Comparison of ENCODE assay signal across 19 cellular contexts in the genomic region with DNA sequence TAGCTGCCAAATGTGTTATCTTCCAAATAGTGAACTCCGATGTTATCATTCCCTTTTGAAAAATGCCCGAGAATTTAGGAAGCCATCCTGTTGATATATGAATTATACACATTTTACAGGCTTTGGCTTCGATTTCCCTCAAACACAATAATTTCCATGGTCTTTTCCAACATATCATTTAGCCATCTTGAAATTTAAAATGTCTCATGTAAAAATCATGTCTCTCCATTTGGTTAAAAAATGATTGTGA.
DNase-seq lines count a peak whose midpoint lies in the region; TF ChIP-seq lines count a peak whose summit lies in the region.
"Had no signal": no experiment of that assay in that cellular context is flagged by ENCODE, and none has a peak within 500 bp of the region (broad histone marks: within the 10 kb centered on the region; RNA-seq: fewer than 3 reads in every experiment).

No MANE protein-coding gene starts in this region.

- H3K36me3 ChIP-seq in ACC112 (ENCODE audit: insufficient read depth, low read length), result no peaks in the 10 kb centered on the region
- H3K36me3 ChIP-seq in fibroblast of lung (ENCODE audit: control insufficient read depth, insufficient read depth, low read length), result no peaks in the 10 kb centered on the region
- H3K36me3 ChIP-seq in suprapubic skin, result no peaks in the 10 kb centered on the region
- H3K36me3 ChIP-seq: BE2C had no signal

- DNase-seq in HFFc6 (no peak), fibroblast of lung (ENCODE audit: low read depth in 2 of 2) (no peak), suprapubic skin (ENCODE audit: low spot score in 2 of 2) (no peak), AG08396 (ENCODE audit: low spot score) (no peak), middle frontal gyrus (ENCODE audit: extremely low spot score, low spot score) (no peak), MCF 10A (ENCODE audit: unreplicated experiment) (no peak)
- DNase-seq: 8988T; BE2C; C1 segment of cervical spinal cord; CD4-positive, CD25-positive, alpha-beta regulatory T cell; CD8-positive, alpha-beta memory T cell; COR-L47; DMS 273 treated with DMSO at 0.1 percent for 48 hours; DMS53; DND-41; EL; H9 had no signal

- intact Hi-C loops in MCF 10A (cut with micrococcal nuclease), result no loop called here

- TF ChIP-seq EP300 in suprapubic skin (IDR thresholded peaks at IDR 0.05), result no peak

- TF ChIP-seq CTCF in HFFc6 (IDR thresholded peaks at IDR 0.05), result no peak
- no peak for TF ChIP-seq CTCF in fibroblast of lung (conservative IDR thresholded peaks at IDR 0.05 in 1 of 2, IDR thresholded peaks at IDR 0.05 in 1 of 2; ENCODE audit: low read depth in 1 of 2, low read length in 2 of 2)
- TF ChIP-seq CTCF in suprapubic skin (IDR thresholded peaks at IDR 0.05), result no peak
- no peak for TF ChIP-seq CTCF in MCF 10A (IDR thresholded peaks at IDR 0.05; ENCODE audit: unreplicated experiment)

- BruUV-seq in MCF 10A (replicated peaks; lab: Mats Ljungman, UMichigan), result no TSS peak

- no peaks in the 10 kb centered on the region for H4K20me1 ChIP-seq in fibroblast of lung (ENCODE audit: control insufficient read depth, extremely low read depth, insufficient read depth, low read length)

- POLR2A ChIA-PET in MCF 10A (lab: Yijun Ruan, JAX), result no interaction called here

- no peaks in the 10 kb centered on the region for H3K9me3 Mint-ChIP-seq in HFFc6
- peaks cover 13% of the 10 kb centered on the region for H3K9me3 Mint-ChIP-seq in MCF 10A (ENCODE audit: unreplicated experiment)
- H3K9me3 Mint-ChIP-seq: CD4-positive, CD25-positive, alpha-beta regulatory T cell; CD8-positive, alpha-beta memory T cell; H9 had no signal

- H3K9ac ChIP-seq in fibroblast of lung (ENCODE audit: insufficient read depth, low read length), result no peak overlapping the region

- H3K27me3 ChIP-seq in ACC112 (ENCODE audit: insufficient read depth, low read length), result no peaks in the 10 kb centered on the region
- no peaks in the 10 kb centered on the region for H3K27me3 ChIP-seq in fibroblast of lung (ENCODE audit: control insufficient read depth, insufficient read depth, low read length)
- no peaks in the 10 kb centered on the region for H3K27me3 ChIP-seq in suprapubic skin
- H3K27me3 ChIP-seq: BE2C had no signal

- H3K4me1 Mint-ChIP-seq in HFFc6 (ENCODE audit: low read depth) (peaks cover 74% of the 10 kb centered on the region), MCF 10A (ENCODE audit: insufficient read depth, unreplicated experiment) (no peaks in the 10 kb centered on the region)
- H3K4me1 Mint-ChIP-seq: CD4-positive, CD25-positive, alpha-beta regulatory T cell; CD8-positive, alpha-beta memory T cell; H9 had no signal

- CTCF ChIA-PET in MCF 10A (lab: Yijun Ruan, JAX), result interaction anchor here (0.5 kb wide), 1 partner anchor 699 kb away, joined by 3 read pairs; no protein-coding TSS in a partner anchor

- H3K27ac ChIP-seq in ACC112 (ENCODE audit: low read depth, low read length), result no peak overlapping the region
- H3K27ac ChIP-seq in fibroblast of lung (ENCODE audit: insufficient read depth, low read length), result no peak overlapping the region
- H3K27ac ChIP-seq in suprapubic skin, result peak overlapping the region; percentile 6
- H3K27ac ChIP-seq: HL-60 had no signal

- H3K4me1 ChIP-seq in ACC112 (ENCODE audit: control insufficient read depth, insufficient read depth, low read length, unreplicated experiment), result peaks cover 54% of the 10 kb centered on the region
- peaks cover 3% of the 10 kb centered on the region for H3K4me1 ChIP-seq in fibroblast of lung (ENCODE audit: control insufficient read depth, extremely low read depth, insufficient read depth, low read length)
- peaks cover 6% of the 10 kb centered on the region for H3K4me1 ChIP-seq in suprapubic skin
- H3K4me1 ChIP-seq: BE2C had no signal

- H3K9me3 ChIP-seq in fibroblast of lung (ENCODE audit: control insufficient read depth, insufficient read depth, low read depth, low read length) (no peaks in the 10 kb centered on the region), suprapubic skin (no peaks in the 10 kb centered on the region)
- H3K9me3 ChIP-seq: BE2C had no signal

- H3K27ac Mint-ChIP-seq in HFFc6 (peak overlapping the region; percentile 5; the same call in 1 of the 2 replicates), MCF 10A (ENCODE audit: low read depth, unreplicated experiment) (no peak overlapping the region)
- H3K27ac Mint-ChIP-seq: CD4-positive, CD25-positive, alpha-beta regulatory T cell; CD8-positive, alpha-beta memory T cell; H9 had no signal

- H3K27me3 Mint-ChIP-seq in HFFc6 (ENCODE audit: insufficient read depth) (no peaks in the 10 kb centered on the region), MCF 10A (ENCODE audit: insufficient read depth, unreplicated experiment) (no peaks in the 10 kb centered on the region)

- no peaks in the 10 kb centered on the region for H3K36me3 Mint-ChIP-seq in HFFc6 (ENCODE audit: low read depth)
- peaks cover 4% of the 10 kb centered on the region for H3K36me3 Mint-ChIP-seq in MCF 10A (ENCODE audit: insufficient read depth, unreplicated experiment)
- H3K36me3 Mint-ChIP-seq: CD4-positive, CD25-positive, alpha-beta regulatory T cell; CD8-positive, alpha-beta memory T cell had no signal

- H3K79me2 ChIP-seq in ACC112 (ENCODE audit: control insufficient read depth, insufficient read depth, low read length, unreplicated experiment) (no peaks in the 10 kb centered on the region), fibroblast of lung (ENCODE audit: control insufficient read depth, insufficient read depth, low read length) (no peaks in the 10 kb centered on the region)

- H3K4me3 Mint-ChIP-seq in HFFc6 (peak overlapping the region; percentile 32), MCF 10A (ENCODE audit: unreplicated experiment) (no peak overlapping the region)
- H3K4me3 Mint-ChIP-seq: CD4-positive, CD25-positive, alpha-beta regulatory T cell; CD8-positive, alpha-beta memory T cell; H9 had no signal

- peak overlapping the region; percentile 64 for H2AFZ ChIP-seq in ACC112 (ENCODE audit: low read length, unreplicated experiment)
- H2AFZ ChIP-seq in fibroblast of lung (ENCODE audit: low read length), result no peak overlapping the region

- peak overlapping the region; percentile 42; the same call in 1 of the 2 replicates for H3K4me3 ChIP-seq in ACC112 (ENCODE audit: low read depth, low read length)
- no peak overlapping the region for H3K4me3 ChIP-seq in fibroblast of lung (replicated peaks in 1 of 4; ENCODE audit: control extremely low read depth in 1 of 4, insufficient read depth in 1 of 4, low read depth in 3 of 4, low read length in 4 of 4)
- no peak overlapping the region for H3K4me3 ChIP-seq in suprapubic skin

- no peak for TF ChIP-seq POLR2A in suprapubic skin (IDR thresholded peaks at IDR 0.05)

- H3K4me2 ChIP-seq in fibroblast of lung (ENCODE audit: extremely low read depth, insufficient read depth, low read length), result peak overlapping the region; percentile 28

- 38% methylated on average over 3 of the region's 3 CpGs for WGBS in suprapubic skin
